ENCODE assay signal across 9 cellular contexts in the genomic region with DNA sequence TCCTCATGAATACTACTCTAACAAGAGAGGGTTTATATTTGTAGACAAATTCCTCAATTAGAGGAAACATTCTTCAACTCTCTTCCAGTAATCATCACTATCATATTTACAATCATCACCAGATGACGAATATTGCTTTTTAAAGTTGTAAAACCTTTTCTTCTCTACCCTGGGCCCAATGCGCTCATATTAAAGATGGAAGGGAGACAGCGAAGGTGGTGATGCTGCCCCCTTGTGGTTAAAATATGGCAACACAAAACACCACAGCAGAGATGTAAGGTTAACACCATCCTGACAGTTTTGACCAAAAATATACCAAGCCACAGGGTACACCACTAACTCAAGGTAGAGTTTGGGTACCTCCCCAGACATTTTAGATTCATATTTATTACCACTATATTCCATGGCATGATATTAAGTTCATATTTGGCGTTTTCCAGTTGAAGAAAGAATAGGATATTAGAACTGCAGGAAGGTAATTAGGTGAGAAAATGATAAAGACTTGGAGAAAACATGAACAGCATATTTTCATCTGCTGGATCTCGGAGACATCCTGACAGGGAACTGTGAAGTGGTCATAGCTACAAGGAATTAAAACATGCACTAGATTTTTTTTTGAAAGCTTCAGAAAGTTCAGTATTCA.
DNase-seq lines count a peak whose midpoint lies in the region; ATAC-seq and TF ChIP-seq lines count a peak whose summit lies in the region.
"Had no signal": no experiment of that assay in that cellular context is flagged by ENCODE, and none has a peak within 500 bp of the region (broad histone marks: within the 10 kb centered on the region; RNA-seq: fewer than 3 reads in every experiment).

No MANE protein-coding gene starts in this region.

- CTCF ChIA-PET in CD4-positive, alpha-beta T cell (lab: Charles Lee), result no interaction called here

- H3K4me1 Mint-ChIP-seq in CD4-positive, alpha-beta T cell (ENCODE audit: low read depth), result no peaks in the 10 kb centered on the region

- intact Hi-C loops in CD4-positive, alpha-beta T cell (cut with DNase I, micrococcal nuclease), result loop anchor here (5.0 kb wide), 2 partner anchors 129 to 304 kb away; no protein-coding TSS in a partner anchor

- DNase-seq in CD4-positive, alpha-beta T cell, result peak in 9 of 10 experiments; percentile 1 to 32 (median 7)
- DNase-seq in NCI-H1694 (lab: John Stamatoyannopoulos, UW) (peak; percentile 14), activated T-cell treated with anti-CD3 and anti-CD28 coated beads for 4 hours (peak; percentile 14), foreskin melanocyte (peak; percentile 17), retina (peak; percentile 19), occipital lobe (lab: John Stamatoyannopoulos, UW) (no peak)

- H3K27ac Mint-ChIP-seq in CD4-positive, alpha-beta T cell, result no peak overlapping the region
- H3K27ac Mint-ChIP-seq: T-helper 1 cell treated with Interleukin-12 subunit alpha and Interleukin-12 subunit beta and Interleukin-4 antibody, amounts not matched to agents 30 μg/mL and 1 μg/mL, for 36 hours had no signal

- H3K27me3 ChIP-seq in CD4-positive, alpha-beta T cell (ENCODE audit: control insufficient read depth, insufficient read depth, low read length), result no peaks in the 10 kb centered on the region

- ATAC-seq in CD4-positive, alpha-beta T cell (ENCODE audit: poor library complexity), result peak; percentile 44
- ATAC-seq in GM18508 (IDR thresholded peaks at IDR 0.05; ENCODE audit: insufficient read depth, unreplicated experiment), result peak; percentile 64
- ATAC-seq in GM21737 (IDR thresholded peaks at IDR 0.05; ENCODE audit: unreplicated experiment), result no peak

- H3K27ac ChIP-seq in CD4-positive, alpha-beta T cell (ENCODE audit: low read depth, low read length), result no peak overlapping the region

- no peak overlapping the region for H3K4me3 Mint-ChIP-seq in CD4-positive, alpha-beta T cell
- H3K4me3 Mint-ChIP-seq: T-helper 1 cell treated with Interleukin-12 subunit alpha and Interleukin-12 subunit beta and Interleukin-4 antibody, amounts not matched to agents 30 μg/mL and 1 μg/mL, for 36 hours had no signal

- no peaks in the 10 kb centered on the region for H3K27me3 Mint-ChIP-seq in CD4-positive, alpha-beta T cell

- peak; percentile 60 for TF ChIP-seq CTCF in CD4-positive, alpha-beta T cell (IDR thresholded peaks at IDR 0.05)

- no peaks in the 10 kb centered on the region for H3K9me3 Mint-ChIP-seq in CD4-positive, alpha-beta T cell
- H3K9me3 Mint-ChIP-seq: T-helper 1 cell treated with Interleukin-12 subunit alpha and Interleukin-12 subunit beta and Interleukin-4 antibody, amounts not matched to agents 30 μg/mL and 1 μg/mL, for 36 hours had no signal

- no peaks in the 10 kb centered on the region for H3K9me3 ChIP-seq in CD4-positive, alpha-beta T cell (ENCODE audit: control insufficient read depth, low read length)

- no peaks in the 10 kb centered on the region for H3K36me3 Mint-ChIP-seq in CD4-positive, alpha-beta T cell (ENCODE audit: low read depth)

- POLR2A ChIA-PET in CD4-positive, alpha-beta T cell (lab: Charles Lee), result no interaction called here
